13 cellular contexts compared by ENCODE assay signal in genomic region chr2:23850564-23851256, GRCh38.
DNase-seq lines count a peak whose midpoint lies in the region; ATAC-seq, FAIRE-seq and TF ChIP-seq lines count a peak whose summit lies in the region.
"Had no signal": no experiment of that assay in that cellular context is flagged by ENCODE, and none has a peak within 500 bp of the region (broad histone marks: within the 10 kb centered on the region; RNA-seq: fewer than 3 reads in every experiment).

No MANE protein-coding gene starts in this region.

- no peak overlapping the region for H3K4me3 Mint-ChIP-seq in activated naive CD4-positive, alpha-beta T cell treated with anti-CD3 and anti-CD28 coated beads for 36 hours
- H3K4me3 Mint-ChIP-seq: activated naive CD4-positive, alpha-beta T cell treated with anti-CD3 and anti-CD28 coated beads, Interleukin-2, amount 50 U/mL, for 24 hours had no signal

- no peaks in the 10 kb centered on the region for H3K4me1 ChIP-seq in mesendoderm (ENCODE audit: control insufficient read depth, low read depth, low read length)
- H3K4me1 ChIP-seq: psoas muscle had no signal

- H3K27me3 Mint-ChIP-seq in activated naive CD4-positive, alpha-beta T cell treated with anti-CD3 and anti-CD28 coated beads for 36 hours (ENCODE audit: low read depth), result no peaks in the 10 kb centered on the region
- H3K27me3 Mint-ChIP-seq: activated naive CD4-positive, alpha-beta T cell treated with anti-CD3 and anti-CD28 coated beads, Interleukin-2, amount 50 U/mL, for 24 hours had no signal

- no peak overlapping the region for H2BK120ac ChIP-seq in mesendoderm (ENCODE audit: low read depth, low read length)

- peaks cover 8% of the 10 kb centered on the region for H3K36me3 Mint-ChIP-seq in activated naive CD4-positive, alpha-beta T cell treated with anti-CD3 and anti-CD28 coated beads for 36 hours (ENCODE audit: low read depth)

- no peak overlapping the region for H2AK5ac ChIP-seq in mesendoderm (ENCODE audit: low read length)

- no peaks in the 10 kb centered on the region for H3K79me1 ChIP-seq in mesendoderm (ENCODE audit: low read length)

- H3K4me3 ChIP-seq in mesendoderm (ENCODE audit: low read length), result no peak overlapping the region
- H3K4me3 ChIP-seq: psoas muscle had no signal

- H3K56ac ChIP-seq in mesendoderm (ENCODE audit: low read length), result no peak overlapping the region

- H3K4ac ChIP-seq in mesendoderm (ENCODE audit: low read depth, low read length), result no peak overlapping the region

- CTCF ChIA-PET in activated naive CD4-positive, alpha-beta T cell treated with anti-CD3 and anti-CD28 coated beads for 36 hours (lab: Charles Lee), result interaction anchor here (0.6 to 1.7 kb wide), 2 partner anchors 15 to 26 kb away, joined by 3 to 7 read pairs; no protein-coding TSS in a partner anchor

- no peak overlapping the region for H4K8ac ChIP-seq in mesendoderm (ENCODE audit: low read depth, low read length)

- FAIRE-seq in D721Med (lab: Jason Lieb, UNC), result no peak
- FAIRE-seq: HTR-8/SVneo had no signal

- H2BK15ac ChIP-seq in mesendoderm (replicated peaks; ENCODE audit: low read depth), result no peak overlapping the region

- peaks cover 3% of the 10 kb centered on the region for H3K4me1 Mint-ChIP-seq in activated naive CD4-positive, alpha-beta T cell treated with anti-CD3 and anti-CD28 coated beads for 36 hours (ENCODE audit: low read depth)

- no CpG with 5 or more reads among the region's 4 CpGs for WGBS in mesendoderm (ENCODE audit: extremely low coverage, insufficient coverage, low lambda C conversion rate)

- DNase-seq in mesendoderm, result peak; percentile 53
- no peak for DNase-seq in RKO (ENCODE audit: low spot score)
- no peak for DNase-seq in D721Med (ENCODE audit: insufficient read length, low spot score)
- no peak for DNase-seq in activated naive CD4-positive, alpha-beta T cell treated with anti-CD3 and anti-CD28 coated beads for 36 hours
- DNase-seq in dermis blood vessel endothelial cell, result no peak
- DNase-seq: NCI-H2107, psoas muscle, RPMI8226 had no signal

- no peak overlapping the region for H3K27ac Mint-ChIP-seq in activated naive CD4-positive, alpha-beta T cell treated with anti-CD3 and anti-CD28 coated beads for 36 hours

- H2BK5ac ChIP-seq in mesendoderm (ENCODE audit: low read length), result no peak overlapping the region

- H3K9me3 Mint-ChIP-seq in activated naive CD4-positive, alpha-beta T cell treated with anti-CD3 and anti-CD28 coated beads for 36 hours, result no peaks in the 10 kb centered on the region
- H3K9me3 Mint-ChIP-seq: activated naive CD4-positive, alpha-beta T cell treated with anti-CD3 and anti-CD28 coated beads, Interleukin-2, amount 50 U/mL, for 24 hours had no signal

- no peak overlapping the region for H3K9ac ChIP-seq in mesendoderm (ENCODE audit: low read length)

- no peaks in the 10 kb centered on the region for H3K79me2 ChIP-seq in mesendoderm (ENCODE audit: control insufficient read depth, insufficient read depth, low read length)

- H3K27me3 ChIP-seq in mesendoderm (ENCODE audit: insufficient read depth, low read length, poor library complexity), result no peaks in the 10 kb centered on the region

- H3K4me2 ChIP-seq in mesendoderm (ENCODE audit: low read length), result no peak overlapping the region

- H3K36me3 ChIP-seq in mesendoderm (ENCODE audit: control insufficient read depth, insufficient read depth, low read length), result no peaks in the 10 kb centered on the region

- TF ChIP-seq CTCF in D721Med (IDR thresholded peaks at IDR 0.05; ENCODE audit: insufficient read depth, missing control alignments), result no peak

- H3K18ac ChIP-seq in mesendoderm (ENCODE audit: low read length), result peak overlapping the region; percentile 40

- ATAC-seq in GM18520 (IDR thresholded peaks at IDR 0.05; ENCODE audit: unreplicated experiment) (peak; percentile 77), GM21528 (IDR thresholded peaks at IDR 0.05; ENCODE audit: low FRiP score, unreplicated experiment) (peak; percentile 71), HG03342 (IDR thresholded peaks at IDR 0.05; ENCODE audit: unreplicated experiment) (peak; percentile 84)
- ATAC-seq: psoas muscle had no signal

- H3K27ac ChIP-seq in mesendoderm (ENCODE audit: low read depth, low read length), result no peak overlapping the region
- H3K27ac ChIP-seq: psoas muscle had no signal

- intact Hi-C loops in activated naive CD4-positive, alpha-beta T cell treated with anti-CD3 and anti-CD28 coated beads for 36 hours (cut with micrococcal nuclease), result no loop called here

- H4K5ac ChIP-seq in mesendoderm (ENCODE audit: low read length), result no peak overlapping the region

- H3K23ac ChIP-seq in mesendoderm (ENCODE audit: low read length), result no peak overlapping the region
